Comparison of ENCODE assay signal across 8 cellular contexts in genomic region chr11:104164028-104164520, GRCh38. TPM values are rescaled to one million over a fixed set of nuclear protein-coding genes. Genes with fewer than 3 reads are reported as not detected.
DNase-seq lines count a peak whose midpoint lies in the region; ATAC-seq and TF ChIP-seq lines count a peak whose summit lies in the region.

Gene PDGFD (minus strand): TSS chr11:104164147.

- H3K36me3 ChIP-seq in aorta (ENCODE audit: control insufficient read depth in 1 of 2, insufficient read depth in 2 of 2, low read length in 1 of 2), result no peaks in the 10 kb centered on the region

- H3K36me3 Mint-ChIP-seq in activated CD4-positive, alpha-beta memory T cell treated with anti-CD3 and anti-CD28 coated beads, Interleukin-2, amount 10 ng/mL, durations not matched to agents 7 days and 5 days (ENCODE audit: low read depth), result no peaks in the 10 kb centered on the region
- H3K36me3 Mint-ChIP-seq in natural killer cell, result no peaks in the 10 kb centered on the region

- H3K27ac ChIP-seq in aorta (ENCODE audit: low read depth in 1 of 2, low read length in 2 of 2), result peak within 1 kb of the TSS in 1 of 2 donors; percentile 15

- ATAC-seq in HG02610 (IDR thresholded peaks at IDR 0.05; ENCODE audit: unreplicated experiment) (peak; percentile 84), natural killer cell (peak; percentile 94), aorta (ENCODE audit: low FRiP score) (peak; percentile 90)

- no peaks in the 10 kb centered on the region for H3K9me3 ChIP-seq in aorta (ENCODE audit: control insufficient read depth, low read length)

- peaks cover 31% of the 10 kb centered on the region for H3K27me3 Mint-ChIP-seq in activated CD4-positive, alpha-beta memory T cell treated with anti-CD3 and anti-CD28 coated beads, Interleukin-2, amount 10 ng/mL, durations not matched to agents 7 days and 5 days
- no peaks in the 10 kb centered on the region for H3K27me3 Mint-ChIP-seq in natural killer cell (ENCODE audit: low read depth in 2 of 2)

- no peaks in the 10 kb centered on the region for H3K4me1 ChIP-seq in aorta (ENCODE audit: control insufficient read depth in 1 of 2, insufficient read depth in 2 of 2, low read length in 2 of 2)

- H3K4me3 Mint-ChIP-seq in activated CD4-positive, alpha-beta memory T cell treated with anti-CD3 and anti-CD28 coated beads, Interleukin-2, amount 10 ng/mL, durations not matched to agents 7 days and 5 days, result peak within 1 kb of the TSS; percentile 51
- peak within 1 kb of the TSS; percentile 98 for H3K4me3 Mint-ChIP-seq in natural killer cell

- CTCF ChIA-PET in activated CD4-positive, alpha-beta memory T cell treated with anti-CD3 and anti-CD28 coated beads, Interleukin-2, amount 10 ng/mL, durations not matched to agents 7 days and 5 days (lab: Charles Lee), result interaction anchor here (1.0 kb wide), 1 partner anchor 481 kb away, joined by 4 read pairs; no protein-coding TSS in a partner anchor

- no peaks in the 10 kb centered on the region for H3K27me3 ChIP-seq in aorta (ENCODE audit: control insufficient read depth in 1 of 2, insufficient read depth in 2 of 2, low read length in 1 of 2)

- peak; percentile 41 for TF ChIP-seq CTCF in fibroblast of pulmonary artery (IDR thresholded peaks at IDR 0.05; ENCODE audit: low read length, missing control alignments)
- peak; percentile 50 for TF ChIP-seq CTCF in natural killer cell (IDR thresholded peaks at IDR 0.05)

- DNase-seq in activated CD4-positive, alpha-beta T cell treated with anti-CD3 and anti-CD28 coated beads for 1 hour, result peak; percentile 7
- DNase-seq in activated CD4-positive, alpha-beta T cell treated with anti-CD3 and anti-CD28 coated beads for 4 hours, result no peak
- DNase-seq in NCI-H1105 treated with DMSO at 0.1 percent for 48 hours (lab: John Stamatoyannopoulos, UW), result peak; percentile 50
- DNase-seq in activated CD4-positive, alpha-beta memory T cell treated with anti-CD3 and anti-CD28 coated beads, Interleukin-2, amount 10 ng/mL, durations not matched to agents 7 days and 5 days, result peak; percentile 16
- DNase-seq in fibroblast of pulmonary artery (ENCODE audit: low read depth), result peak; percentile 84
- peak; percentile 68 for DNase-seq in natural killer cell
- DNase-seq in aorta, result peak; percentile 73 to 85

- no peaks in the 10 kb centered on the region for H3K9me3 Mint-ChIP-seq in activated CD4-positive, alpha-beta memory T cell treated with anti-CD3 and anti-CD28 coated beads, Interleukin-2, amount 10 ng/mL, durations not matched to agents 7 days and 5 days
- no peaks in the 10 kb centered on the region for H3K9me3 Mint-ChIP-seq in natural killer cell

- H3K4me3 ChIP-seq in fibroblast of pulmonary artery (replicated peaks; ENCODE audit: low read depth, low read length) (peak within 1 kb of the TSS; percentile 76), aorta (ENCODE audit: low read length in 2 of 2) (peak within 1 kb of the TSS; percentile 53 to 68)

- peaks cover 4% of the 10 kb centered on the region for H3K4me1 Mint-ChIP-seq in activated CD4-positive, alpha-beta memory T cell treated with anti-CD3 and anti-CD28 coated beads, Interleukin-2, amount 10 ng/mL, durations not matched to agents 7 days and 5 days
- H3K4me1 Mint-ChIP-seq in natural killer cell, result peaks cover 32 to 55% of the 10 kb centered on the region in 2 donors

- 1% methylated on average over 36 to 37 of the region's 37 CpGs for WGBS in aorta, 2 donors

- no peak within 1 kb of the TSS for H3K27ac Mint-ChIP-seq in activated CD4-positive, alpha-beta memory T cell treated with anti-CD3 and anti-CD28 coated beads, Interleukin-2, amount 10 ng/mL, durations not matched to agents 7 days and 5 days
- H3K27ac Mint-ChIP-seq in natural killer cell, result peak within 1 kb of the TSS; percentile 77 to 86

- intact Hi-C loops in natural killer cell (cut with micrococcal nuclease) (loop anchor here (1.0 to 5.0 kb wide), 2 partner anchors 11 to 42 kb away; no protein-coding TSS in a partner anchor), aorta (cut with DNase I) (loop anchor here in 1 of 2 donors (10.0 kb wide), 1 partner anchor 479 kb away; no protein-coding TSS in a partner anchor)

- POLR2A ChIA-PET in activated CD4-positive, alpha-beta memory T cell treated with anti-CD3 and anti-CD28 coated beads, Interleukin-2, amount 10 ng/mL, durations not matched to agents 7 days and 5 days (lab: Charles Lee), result no interaction called here

RNA-seq across cellular contexts. Expression of gene PDGFD, which starts in this region (rescaled TPM):
- not detected for total RNA-seq in activated CD4-positive, alpha-beta memory T cell treated with anti-CD3 and anti-CD28 coated beads, Interleukin-2, amount 10 ng/mL, durations not matched to agents 7 days and 5 days
- total RNA-seq in natural killer cell (10 to 100 TPM; 23.2 to 41.2 (median 33.1) TPM), aorta (10 to 100 TPM; 47.7 to 66.5 TPM)
- polyA plus RNA-seq in aorta, result 100 to 1,000 TPM in 1 of 2 donors, 10 to 100 TPM in 1; 66.5 to 115 TPM

Comparison
In these comparisons a context has a peak if more than half of its experiments do, and no peak if none do; other contexts are left out.
1. RNA of gene PDGFD (total RNA-seq): 47.7 to 66.5 TPM in aorta and 23.2 to 41.2 TPM in natural killer cell; not detected in activated CD4-positive, alpha-beta memory T cell treated with anti-CD3 and anti-CD28 coated beads, Interleukin-2, amount 10 ng/mL, durations not matched to agents 7 days and 5 days; every median in the first group is over 10 times any median in the second.
2. DNase-seq: peak in activated CD4-positive, alpha-beta T cell treated with anti-CD3 and anti-CD28 coated beads for 1 hour (single experiment), NCI-H1105 treated with DMSO at 0.1 percent for 48 hours (single experiment), fibroblast of pulmonary artery (single experiment), natural killer cell (single experiment) and aorta (2 of 2); none in activated CD4-positive, alpha-beta T cell treated with anti-CD3 and anti-CD28 coated beads for 4 hours (0 of 2).
3. Peak in DNase-seq in activated CD4-positive, alpha-beta memory T cell treated with anti-CD3 and anti-CD28 coated beads, Interleukin-2, amount 10 ng/mL, durations not matched to agents 7 days and 5 days; RNA of the gene not detected or under 1 TPM.
4. Peak in every context shown above with its lines, with median percentiles within 50 percentile points of each other: ATAC-seq.